ENCODE assay signal across 9 cellular contexts in genomic region chr11:120612363-120613263, GRCh38.
DNase-seq lines count a peak whose midpoint lies in the region; ATAC-seq and TF ChIP-seq lines count a peak whose summit lies in the region.
"Had no signal": no experiment of that assay in that cellular context is flagged by ENCODE, and none has a peak within 500 bp of the region (broad histone marks: within the 10 kb centered on the region; RNA-seq: fewer than 3 reads in every experiment).

No MANE protein-coding gene starts in this region.

- peak; percentile 45 for TF ChIP-seq POLR2A in GM18505 (IDR thresholded peaks at IDR 0.05; ENCODE audit: borderline replicate concordance, extremely low read depth, insufficient read depth, insufficient read length)

- intact Hi-C loops in left cardiac atrium (cut with DNase I), result no loop called here

- peak; percentile 34 for DNase-seq in Jurkat, Clone E6-1 (ENCODE audit: low read depth, low spot score)
- DNase-seq in left cardiac atrium (peak; percentile 62), NCI-H1105 (lab: John Stamatoyannopoulos, UW) (no peak), NCI-H2171 treated with DMSO at 0.1 percent for 48 hours (lab: John Stamatoyannopoulos, UW) (no peak), HuH-7.5 (ENCODE audit: low spot score) (no peak), NCI-H1436 treated with DMSO at 0.1 percent for 48 hours (lab: John Stamatoyannopoulos, UW) (no peak)

- no peak overlapping the region for H3K4me3 ChIP-seq in Jurkat, Clone E6-1 (ENCODE audit: low read length)
- H3K4me3 ChIP-seq: K562 had no signal

- ATAC-seq in GM18505 (IDR thresholded peaks at IDR 0.05; ENCODE audit: unreplicated experiment), result peak; percentile 80
- ATAC-seq in GM21576 (IDR thresholded peaks at IDR 0.05; ENCODE audit: unreplicated experiment), result peak; percentile 76
- ATAC-seq in left cardiac atrium, result peak in 1 of 2 donors; percentile 80
- ATAC-seq: K562 had no signal

Comparison
In these comparisons a context has a peak if more than half of its experiments do, and no peak if none do; other contexts are left out.
1. DNase-seq: peak in Jurkat, Clone E6-1 (single experiment) and left cardiac atrium (single experiment); none in NCI-H1105 (single experiment), NCI-H2171 treated with DMSO at 0.1 percent for 48 hours (single experiment), HuH-7.5 (single experiment) and NCI-H1436 treated with DMSO at 0.1 percent for 48 hours (single experiment).